Comparison of ENCODE assay signal across 19 cellular contexts in genomic region chr13:53775807-53776206, GRCh38.
"Had no signal": no experiment of that assay in that cellular context is flagged by ENCODE, and none has a peak within 500 bp of the region (broad histone marks: within the 10 kb centered on the region; RNA-seq: fewer than 3 reads in every experiment).

No MANE protein-coding gene starts in this region.

- H3K36me3 ChIP-seq: brain microvascular endothelial cell, prostate gland, tibial nerve, vagina had no signal

- H3K4me3 ChIP-seq: prostate gland, skin epidermis, tibial nerve, vagina had no signal

- H3K4me1 ChIP-seq: prostate gland, tibial nerve, vagina had no signal

- H3K27me3 ChIP-seq: brain microvascular endothelial cell, tibial nerve, vagina had no signal

- ATAC-seq: activated CD4-positive, CD25-positive, alpha-beta regulatory T cell treated with anti-CD3 and anti-CD28 coated beads, Interleukin-2, amount 50 U/mL, for 24 hours; right cardiac atrium had no signal

- DNase-seq: activated naive CD4-positive, alpha-beta T cell; activated naive CD8-positive, alpha-beta T cell treated with anti-CD3 and anti-CD28 coated beads, Interleukin-2, amount 10 ng/mL, durations not matched to agents 7 days and 5 days; activated T-cell treated with anti-CD3 and anti-CD28 coated beads for 4 hours; anterior cingulate cortex; brain microvascular endothelial cell; cortex of kidney; effector CD4-positive, alpha-beta T cell; foreskin fibroblast; kidney glomerular epithelial cell; right cardiac atrium; stimulated activated CD4-positive, alpha-beta T cell treated with anti-CD3 and anti-CD28 coated beads, Interleukin-15, amount 100 ng/mL, for 24 hours; stimulated activated CD4-positive, alpha-beta T cell treated with anti-CD3 and anti-CD28 coated beads, Interleukin-4, amount 100 ng/mL, for 1 hour; stimulated activated naive CD4-positive, alpha-beta T cell; substantia nigra had no signal

- H3K27ac ChIP-seq: brain microvascular endothelial cell, prostate gland, skin epidermis, tibial nerve, vagina had no signal
